In the genomic region with DNA sequence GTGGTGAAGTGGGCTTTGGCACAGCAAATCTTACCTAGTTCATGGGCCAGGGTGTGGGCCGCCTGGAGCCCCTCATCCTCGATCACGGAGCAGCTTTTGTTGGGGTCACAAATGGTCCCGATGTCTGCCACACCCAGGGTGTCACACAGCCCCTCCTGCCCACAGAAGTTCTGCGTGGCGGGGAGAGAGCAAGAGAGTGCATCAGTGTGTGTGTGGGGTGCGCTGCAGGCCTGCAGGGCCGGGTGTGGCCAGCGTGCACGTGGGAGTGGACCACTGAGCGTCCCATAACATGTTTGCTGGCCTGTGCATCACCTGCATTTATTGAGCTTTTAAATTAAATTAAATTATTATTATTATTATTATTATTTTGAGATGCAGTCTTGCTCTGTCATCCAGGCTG, we compare ENCODE assay signal across 26 cellular contexts. TPM values are rescaled to one million over a fixed set of nuclear protein-coding genes. Genes with fewer than 3 reads are reported as not detected.
"Had no signal": no experiment of that assay in that cellular context is flagged by ENCODE, and none has a peak within 500 bp of the region (broad histone marks: within the 10 kb centered on the region; RNA-seq: fewer than 3 reads in every experiment).

No MANE protein-coding gene starts in this region.

- H3K4me3 ChIP-seq: pancreas, psoas muscle, right lobe of liver, sigmoid colon, suprapubic skin, testis, tibial nerve, upper lobe of left lung, vagina had no signal

- H3K9me3 ChIP-seq: pancreas, psoas muscle, right lobe of liver, sigmoid colon, suprapubic skin, testis, tibial nerve, upper lobe of left lung, vagina had no signal

- ATAC-seq: naive thymus-derived CD4-positive, alpha-beta T cell; natural killer cell; pancreas; psoas muscle; right cardiac atrium; right lobe of liver; stimulated activated effector memory CD8-positive, alpha-beta T cell treated with anti-CD3 and anti-CD28 coated beads, Interleukin-12 subunit alpha, Interleukin-12 subunit beta, amount 100 ng/mL, for 72 hours; stimulated activated naive CD8-positive, alpha-beta T cell treated with anti-CD3 and anti-CD28 coated beads, Interleukin-15, Interleukin-2, amounts not matched to agents 100 U/mL and 50 U/mL, for 24 hours had no signal

- H3K27ac Mint-ChIP-seq: naive thymus-derived CD4-positive, alpha-beta T cell; natural killer cell; stimulated activated effector memory CD8-positive, alpha-beta T cell treated with anti-CD3 and anti-CD28 coated beads, Interleukin-12 subunit alpha, Interleukin-12 subunit beta, amount 100 ng/mL, for 72 hours; stimulated activated naive CD8-positive, alpha-beta T cell treated with anti-CD3 and anti-CD28 coated beads, Interleukin-15, amount 100 ng/mL, for 72 hours had no signal

- FAIRE-seq: pancreas, small intestine, urothelium cell line had no signal

- H3K27ac ChIP-seq: pancreas, psoas muscle, right lobe of liver, sigmoid colon, suprapubic skin, testis, vagina had no signal

- H3K36me3 ChIP-seq: pancreas, right lobe of liver, suprapubic skin, upper lobe of left lung, vagina had no signal

- H3K4me1 ChIP-seq: pancreas, testis, vagina had no signal

- H3K36me3 Mint-ChIP-seq: naive thymus-derived CD4-positive, alpha-beta T cell; natural killer cell; stimulated activated effector memory CD8-positive, alpha-beta T cell treated with anti-CD3 and anti-CD28 coated beads, Interleukin-12 subunit alpha, Interleukin-12 subunit beta, amount 100 ng/mL, for 72 hours had no signal

- H3K27me3 ChIP-seq: pancreas, right lobe of liver, sigmoid colon, testis, tibial nerve, upper lobe of left lung, vagina had no signal

- H3K4me3 Mint-ChIP-seq: naive thymus-derived CD4-positive, alpha-beta T cell; natural killer cell; nephron; stimulated activated effector memory CD8-positive, alpha-beta T cell treated with anti-CD3 and anti-CD28 coated beads, Interleukin-12 subunit alpha, Interleukin-12 subunit beta, amount 100 ng/mL, for 72 hours; stimulated activated naive CD8-positive, alpha-beta T cell treated with anti-CD3 and anti-CD28 coated beads, Interleukin-15, amount 100 ng/mL, for 72 hours had no signal

- DNase-seq: naive thymus-derived CD4-positive, alpha-beta T cell; natural killer cell; pancreas; right cardiac atrium; right lobe of liver; sigmoid colon; small intestine; stimulated activated CD4-positive, alpha-beta T cell treated with anti-CD3 and anti-CD28 coated beads, Interleukin-15, amount 100 ng/mL, for 24 hours; stimulated activated CD4-positive, alpha-beta T cell treated with anti-CD3 and anti-CD28 coated beads, Interleukin-2, amount 100 ng/mL, for 24 hours; stimulated activated CD4-positive, alpha-beta T cell treated with anti-CD3 and anti-CD28 coated beads, Interleukin-2, amount 100 ng/mL, for 48 hours; stimulated activated CD4-positive, alpha-beta T cell treated with anti-CD3 and anti-CD28 coated beads, Interleukin-4, amount 100 ng/mL, for 24 hours; stimulated activated naive CD4-positive, alpha-beta T cell; stimulated activated naive CD8-positive, alpha-beta T cell treated with anti-CD3 and anti-CD28 coated beads, Interleukin-15, amount 100 ng/mL, for 72 hours; stimulated activated naive CD8-positive, alpha-beta T cell treated with anti-CD3 and anti-CD28 coated beads, Interleukin-15, Interleukin-2, amounts not matched to agents 100 U/mL and 50 U/mL, for 24 hours; substantia nigra; testis; trophoblast cell had no signal

RNA-seq across cellular contexts. Expression of a gene that starts 11.5 kb away (rescaled TPM):
- total RNA-seq: naive thymus-derived CD4-positive, alpha-beta T cell; natural killer cell; renal cortical epithelial cell had no signal
- polyA plus RNA-seq: naive thymus-derived CD4-positive, alpha-beta T cell had no signal

RNA-seq across cellular contexts. Expression of a gene that starts 31.5 kb away (rescaled TPM):
- polyA plus RNA-seq: naive thymus-derived CD4-positive, alpha-beta T cell had no signal
